18 cellular contexts compared by ENCODE assay signal in genomic region chr6:143097224-143097795, GRCh38. TPM values are rescaled to one million over a fixed set of nuclear protein-coding genes. Genes with fewer than 3 reads are reported as not detected.
A peak's percentile ranks its signal among the peaks of the same experiment; 100 is the strongest.
DNase-seq lines count a peak whose midpoint lies in the region; ATAC-seq and TF ChIP-seq lines count a peak whose summit lies in the region.
"Had no signal": no experiment of that assay in that cellular context is flagged by ENCODE, and none has a peak within 500 bp of the region (broad histone marks: within the 10 kb centered on the region; RNA-seq: fewer than 3 reads in every experiment).

No MANE protein-coding gene starts in this region.

- WGBS in right cardiac atrium: 91% methylated on average over 6 of the region's 6 CpGs
- 100% methylated on average over 4 of the region's 6 CpGs; no CpG with 5 or more reads in 1 of the 2 experiments for WGBS in IMR-90 (ENCODE audit: extremely low coverage in 2 of 2, insufficient read length in 1 of 2), 2 experiments

- in situ Hi-C loops in IMR-90 (cut with MboI; ENCODE audit: low sequenced_read_pairs): no loop called here

- H4K20me1 ChIP-seq in IMR-90 (ENCODE audit: insufficient read depth, low read length): no peaks in the 10 kb centered on the region

- intact Hi-C loops in left ventricle myocardium inferior (cut with micrococcal nuclease) (no loop called here), right cardiac atrium (cut with DNase I) (no loop called here), IMR-90 (cut with micrococcal nuclease) (no loop called here)

- H2BK120ac ChIP-seq in IMR-90 (ENCODE audit: low read depth, low read length): no peak overlapping the region

- ATAC-seq in right cardiac atrium (no peak), IMR-90 (ENCODE audit: low read depth) (no peak), GM19397 (IDR thresholded peaks at IDR 0.05; ENCODE audit: unreplicated experiment) (no peak), HG02759 (IDR thresholded peaks at IDR 0.05; ENCODE audit: unreplicated experiment) (no peak), HG03442 (IDR thresholded peaks at IDR 0.05; ENCODE audit: unreplicated experiment) (no peak)
- ATAC-seq: gastroesophageal sphincter, Right ventricle myocardium inferior had no signal

- H2AFZ ChIP-seq in IMR-90 (replicated peaks; ENCODE audit: low read length, poor library complexity): no peak overlapping the region

- peaks cover 0 to 3% of the 10 kb centered on the region in 2 experiments; a peak in 1 of 4 replicates for H3K79me1 ChIP-seq in IMR-90 (ENCODE audit: low read depth in 1 of 2, low read length in 2 of 2)

- H3K4me1 Mint-ChIP-seq in T-helper 2 cell treated with Interferon-gamma antibody and Interleukin-4, amounts not matched to agents 5 μg/mL and 100 μg/mL, for 36 hours (ENCODE audit: low read depth): peaks cover 1% of the 10 kb centered on the region
- H3K4me1 Mint-ChIP-seq: memory B cell had no signal

- no peak overlapping the region for H2BK15ac ChIP-seq in IMR-90 (ENCODE audit: low read depth, low read length)

- no peak overlapping the region for H3K4ac ChIP-seq in IMR-90 (ENCODE audit: low read depth, low read length)

- H3K9me3 ChIP-seq in left ventricle myocardium inferior (replicated peaks) (no peaks in the 10 kb centered on the region), right cardiac atrium (ENCODE audit: control insufficient read depth, low read length) (no peaks in the 10 kb centered on the region), IMR-90 (ENCODE audit: control insufficient read depth, insufficient read depth, low read length) (no peaks in the 10 kb centered on the region)
- H3K9me3 ChIP-seq: gastroesophageal sphincter, MG63 had no signal

- H2AK9ac ChIP-seq in IMR-90 (replicated peaks; ENCODE audit: low read depth, low read length, poor library complexity): no peak overlapping the region

- H3K27me3 Mint-ChIP-seq in T-helper 2 cell treated with Interferon-gamma antibody and Interleukin-4, amounts not matched to agents 5 μg/mL and 100 μg/mL, for 36 hours (ENCODE audit: low read depth): no peaks in the 10 kb centered on the region
- H3K27me3 Mint-ChIP-seq: memory B cell had no signal

- H3K4me1 ChIP-seq in left ventricle myocardium inferior: peaks cover 21% of the 10 kb centered on the region
- H3K4me1 ChIP-seq in right cardiac atrium (ENCODE audit: control insufficient read depth, insufficient read depth, low read length): no peaks in the 10 kb centered on the region
- no peaks in the 10 kb centered on the region for H3K4me1 ChIP-seq in IMR-90 (ENCODE audit: control insufficient read depth, insufficient read depth, low read length)
- H3K4me1 ChIP-seq: gastroesophageal sphincter had no signal

- H3K56ac ChIP-seq in IMR-90 (ENCODE audit: extremely low read depth, insufficient read depth, low read length): no peak overlapping the region

- H4K8ac ChIP-seq in IMR-90 (ENCODE audit: low read depth in 2 of 2, low read length in 2 of 2): no peak overlapping the region

- H4K91ac ChIP-seq in IMR-90 (ENCODE audit: insufficient read depth, low read depth, low read length): no peak overlapping the region

- no peak for TF ChIP-seq CTCF in left ventricle myocardium inferior (IDR thresholded peaks at IDR 0.05; ENCODE audit: borderline replicate concordance)
- no peak for TF ChIP-seq CTCF in IMR-90 (conservative IDR thresholded peaks at IDR 0.05; ENCODE audit: low read depth, low read length)

- no peaks in the 10 kb centered on the region for H3K27me3 ChIP-seq in left ventricle myocardium inferior (ENCODE audit: low read depth)
- H3K27me3 ChIP-seq in right cardiac atrium (ENCODE audit: control insufficient read depth, insufficient read depth): no peaks in the 10 kb centered on the region
- no peaks in the 10 kb centered on the region for H3K27me3 ChIP-seq in IMR-90 (ENCODE audit: control insufficient read depth, insufficient read depth, low read length)
- H3K27me3 ChIP-seq: gastroesophageal sphincter, MG63 had no signal

- no peak overlapping the region for H3K18ac ChIP-seq in IMR-90 (ENCODE audit: low read depth, low read length)

- H3K27ac ChIP-seq in left ventricle myocardium inferior (replicated peaks): peak overlapping the region; percentile 17
- no peak overlapping the region for H3K27ac ChIP-seq in right cardiac atrium (ENCODE audit: low read length)
- H3K27ac ChIP-seq in IMR-90 (ENCODE audit: insufficient read depth, low read length): no peak overlapping the region
- H3K27ac ChIP-seq: gastroesophageal sphincter had no signal

- no peaks in the 10 kb centered on the region for H3K9me1 ChIP-seq in IMR-90 (ENCODE audit: insufficient read depth, low read length)

- no peak overlapping the region for H3K4me2 ChIP-seq in IMR-90 (ENCODE audit: low read depth, low read length)

- H3K4me3 Mint-ChIP-seq in T-helper 2 cell treated with Interferon-gamma antibody and Interleukin-4, amounts not matched to agents 5 μg/mL and 100 μg/mL, for 36 hours: no peak overlapping the region
- H3K4me3 Mint-ChIP-seq: memory B cell had no signal

- POLR2A ChIA-PET in IMR-90 (lab: Charles Lee; ENCODE audit: unreplicated experiment): no interaction called here

- no peak overlapping the region for H3K14ac ChIP-seq in IMR-90 (replicated peaks; ENCODE audit: low read depth, low read length)

- TF ChIP-seq RAD21 in IMR-90 (IDR thresholded peaks at IDR 0.05; ENCODE audit: low read length): no peak

- H3K9ac ChIP-seq in IMR-90 (ENCODE audit: low read depth, low read length): no peak overlapping the region

- DNase-seq in left ventricle myocardium inferior (no peak), right cardiac atrium (no peak), IMR-90 (peak; percentile 37), dermis blood vessel endothelial cell (peak; percentile 4)
- no peak for DNase-seq in T-helper 2 cell treated with Interferon-gamma antibody and Interleukin-4, amounts not matched to agents 5 μg/mL and 100 μg/mL, for 36 hours (ENCODE audit: low spot score)
- DNase-seq: activated CD4-positive, alpha-beta T cell treated with anti-CD3 and anti-CD28 coated beads, Interleukin-2, amount 50 U/mL, for 1 hour; activated naive CD4-positive, alpha-beta T cell; caudate nucleus; DMS79; MG63; NK-92 treated with Interleukin-12 subunit alpha and Interleukin-12 subunit beta, amount 100 ng/mL, for 24 hours had no signal

- no peak overlapping the region for H2AK5ac ChIP-seq in IMR-90 (ENCODE audit: low read depth, low read length)

- H3K36me3 Mint-ChIP-seq in T-helper 2 cell treated with Interferon-gamma antibody and Interleukin-4, amounts not matched to agents 5 μg/mL and 100 μg/mL, for 36 hours (ENCODE audit: low read depth): no peaks in the 10 kb centered on the region

- H3K4me3 ChIP-seq in left ventricle myocardium inferior (no peak overlapping the region), right cardiac atrium (ENCODE audit: low read length) (no peak overlapping the region), IMR-90 (ENCODE audit: insufficient read depth, low read depth, low read length) (no peak overlapping the region)
- H3K4me3 ChIP-seq: gastroesophageal sphincter, MG63, skin epidermis had no signal

- H3K27ac Mint-ChIP-seq in T-helper 2 cell treated with Interferon-gamma antibody and Interleukin-4, amounts not matched to agents 5 μg/mL and 100 μg/mL, for 36 hours: no peak overlapping the region
- H3K27ac Mint-ChIP-seq: memory B cell had no signal

- no peak overlapping the region for H3K23ac ChIP-seq in IMR-90 (ENCODE audit: low read depth, low read length)

- no TSS peak for BruUV-seq in IMR-90 (replicated peaks; lab: Mats Ljungman, UMichigan)

- no peak overlapping the region for H4K5ac ChIP-seq in IMR-90 (ENCODE audit: low read depth, low read length)

- no peak for TF ChIP-seq POLR2A in IMR-90 (IDR thresholded peaks at IDR 0.05; ENCODE audit: low read depth, low read length)

- no peak overlapping the region for H2BK5ac ChIP-seq in IMR-90 (ENCODE audit: low read depth, low read length, poor library complexity, severe bottlenecking)

- CTCF ChIA-PET in IMR-90 (lab: Yijun Ruan, JAX): no interaction called here

- no peaks in the 10 kb centered on the region for H3K9me3 Mint-ChIP-seq in T-helper 2 cell treated with Interferon-gamma antibody and Interleukin-4, amounts not matched to agents 5 μg/mL and 100 μg/mL, for 36 hours
- H3K9me3 Mint-ChIP-seq: memory B cell had no signal

- no peaks in the 10 kb centered on the region for H3K36me3 ChIP-seq in left ventricle myocardium inferior
- H3K36me3 ChIP-seq in IMR-90 (ENCODE audit: control insufficient read depth, insufficient read depth, low read length): no peaks in the 10 kb centered on the region
- H3K36me3 ChIP-seq: gastroesophageal sphincter, MG63 had no signal

- dilution Hi-C loops in IMR-90 (cut with HindIII; ENCODE audit: low sequenced_read_pairs, unreplicated experiment): no loop called here

- H2BK20ac ChIP-seq in IMR-90 (ENCODE audit: low read depth, low read length): no peak overlapping the region

TF ChIP-seq in IMR-90, 13 proteins besides CTCF, POLR2A, EP300 and RAD21 (continues in another document):
- TF ChIP-seq RCOR1 (IDR thresholded peaks at IDR 0.05; ENCODE audit: insufficient replicate concordance, low read length) (no peak), CEBPB (IDR thresholded peaks at IDR 0.05; ENCODE audit: low read depth, low read length) (no peak), MAFK (IDR thresholded peaks at IDR 0.05; ENCODE audit: low read depth, low read length) (no peak), MXI1 (IDR thresholded peaks at IDR 0.05; ENCODE audit: borderline replicate concordance, low read depth, low read length) (no peak)
- TF ChIP-seq, protein P1, sequence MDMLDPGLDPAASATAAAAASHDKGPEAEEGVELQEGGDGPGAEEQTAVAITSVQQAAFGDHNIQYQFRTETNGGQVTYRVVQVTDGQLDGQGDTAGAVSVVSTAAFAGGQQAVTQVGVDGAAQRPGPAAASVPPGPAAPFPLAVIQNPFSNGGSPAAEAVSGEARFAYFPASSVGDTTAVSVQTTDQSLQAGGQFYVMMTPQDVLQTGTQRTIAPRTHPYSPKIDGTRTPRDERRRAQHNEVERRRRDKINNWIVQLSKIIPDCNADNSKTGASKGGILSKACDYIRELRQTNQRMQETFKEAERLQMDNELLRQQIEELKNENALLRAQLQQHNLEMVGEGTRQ (IDR thresholded peaks at IDR 0.05; ENCODE audit: low read depth, low read length): no peak

RNA-seq across cellular contexts. Expression of gene AIG1, which starts 36.6 kb away (rescaled TPM):
- 76.5 TPM for total RNA-seq in left ventricle myocardium inferior
- total RNA-seq in right cardiac atrium: 10 to 100 TPM; 44.4 to 54.9 (median 48.5) TPM
- polyA plus RNA-seq in right cardiac atrium: 69.8 TPM
- total RNA-seq in IMR-90 (2012; rRNA removed): 27.1 and 30.3 TPM in 2 replicates
- 19.8 and 21.3 TPM in 2 replicates for polyA plus RNA-seq in IMR-90 (2012; rRNA removed)
- 17.3 and 18.9 TPM in 2 replicates for polyA plus RNA-seq in IMR-90 (2012; cell fraction: cytosol; rRNA removed)
- 8.5 and 24.2 TPM in 2 replicates for polyA plus RNA-seq in IMR-90 (2012; cell fraction: nucleus; rRNA removed; ENCODE audit: low replicate concordance)
- total RNA-seq in dermis blood vessel endothelial cell: 16.9 and 18.5 TPM in 2 replicates

Comparison
In these comparisons a context has a peak if more than half of its experiments do, and no peak if none do; other contexts are left out.
1. DNase-seq: peak in IMR-90 (single experiment) and dermis blood vessel endothelial cell (single experiment); none in left ventricle myocardium inferior (single experiment), right cardiac atrium (0 of 3) and T-helper 2 cell treated with Interferon-gamma antibody and Interleukin-4, amounts not matched to agents 5 μg/mL and 100 μg/mL, for 36 hours (single experiment).